ENCODE assay signal across 8 cellular contexts in the genomic region with DNA sequence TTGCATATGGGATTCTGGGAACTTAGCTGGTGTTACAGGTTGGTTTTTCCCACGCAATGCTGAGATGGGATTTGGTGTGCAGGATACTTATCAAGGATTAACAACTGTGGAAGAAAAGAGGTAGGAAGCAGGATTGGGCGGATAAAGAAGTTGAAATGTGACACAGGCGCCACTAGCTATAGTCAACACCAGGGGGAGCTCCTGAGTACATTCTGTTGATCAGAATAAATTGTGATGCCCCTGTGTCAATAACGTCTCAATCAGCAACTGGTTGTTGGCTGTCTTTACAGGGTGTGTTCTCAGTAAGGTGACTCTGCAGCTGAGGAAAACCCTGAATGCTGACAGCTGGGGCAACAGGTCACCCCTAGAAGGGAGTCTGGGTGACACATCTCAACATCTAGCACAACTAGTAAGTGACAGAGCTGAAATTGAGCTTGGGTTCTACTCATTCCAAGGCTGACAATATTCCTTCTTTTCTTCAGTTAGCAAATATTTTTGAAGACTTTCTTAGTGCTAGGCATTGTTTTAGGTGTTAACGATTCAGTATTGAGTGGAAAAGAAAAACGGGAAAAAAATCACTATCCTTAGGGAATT.
DNase-seq lines count a peak whose midpoint lies in the region; ATAC-seq and TF ChIP-seq lines count a peak whose summit lies in the region.

No MANE protein-coding gene starts in this region.

- POLR2A ChIA-PET in AG04449 (lab: Yijun Ruan, JAX), result no interaction called here

- no peak for ATAC-seq in GM19397 (IDR thresholded peaks at IDR 0.05; ENCODE audit: unreplicated experiment)

- H3K36me3 ChIP-seq in GM06990 (ENCODE audit: control insufficient read depth, insufficient read depth, low read length), result no peaks in the 10 kb centered on the region

- H3K4me3 ChIP-seq in AG04449 (ENCODE audit: low read depth, low read length) (no peak overlapping the region), GM06990 (replicated peaks; ENCODE audit: low read depth, low read length) (no peak overlapping the region), astrocyte of the spinal cord (ENCODE audit: low read depth, low read length) (no peak overlapping the region)

- DNase-seq in AG04449 (ENCODE audit: low read depth, low spot score) (no peak), GM06990 (ENCODE audit: extremely low read depth, insufficient read length) (no peak), astrocyte of the spinal cord (ENCODE audit: low read depth, low spot score) (peak; percentile 3), medulla oblongata (ENCODE audit: extremely low spot score) (peak; percentile 5), NK-92 (lab: John Stamatoyannopoulos, UW; ENCODE audit: unreplicated experiment) (no peak), NCI-H446 treated with DMSO at 0.1 percent for 48 hours (lab: John Stamatoyannopoulos, UW) (no peak)

- TF ChIP-seq CTCF in AG04449 (IDR thresholded peaks at IDR 0.05; ENCODE audit: insufficient read depth, low read length, missing control alignments) (peak; percentile 64), GM06990 (IDR thresholded peaks at IDR 0.05; ENCODE audit: insufficient read depth, low read length, poor library complexity, severe bottlenecking) (peak; percentile 70), LNCAP (IDR thresholded peaks at IDR 0.05) (peak; percentile 70), astrocyte of the spinal cord (IDR thresholded peaks at IDR 0.05; ENCODE audit: low read depth, low read length) (peak; percentile 57)

- CTCF ChIA-PET in AG04449 (lab: Yijun Ruan, JAX), result interaction anchor here (0.8 to 4.5 kb wide), 12 partner anchors 9 to 617 kb away, joined by 3 to 45 read pairs (median 6); partner anchors contain the start of gene RPRM

- no peaks in the 10 kb centered on the region for H3K27me3 ChIP-seq in GM06990 (replicated peaks; ENCODE audit: control insufficient read depth, insufficient read depth, low read length)

- in situ Hi-C loops in astrocyte of the spinal cord (cut with HindIII; ENCODE audit: low sequenced_read_pairs), result no loop called here

Comparison
In these comparisons a context has a peak if more than half of its experiments do, and no peak if none do; other contexts are left out.
1. DNase-seq: peak in astrocyte of the spinal cord (single experiment) and medulla oblongata (single experiment); none in AG04449 (single experiment), GM06990 (single experiment), NK-92 (single experiment) and NCI-H446 treated with DMSO at 0.1 percent for 48 hours (single experiment).
2. Peak in every context shown above with its lines, with median percentiles within 50 percentile points of each other: CTCF ChIP-seq.